ENCODE assay signal across 9 cellular contexts in genomic region chr16:28309811-28310311, GRCh38. TPM values are rescaled to one million over a fixed set of nuclear protein-coding genes. Genes with fewer than 3 reads are reported as not detected.
DNase-seq lines count a peak whose midpoint lies in the region; ATAC-seq and TF ChIP-seq lines count a peak whose summit lies in the region.
"Had no signal": no experiment of that assay in that cellular context is flagged by ENCODE, and none has a peak within 500 bp of the region (broad histone marks: within the 10 kb centered on the region; RNA-seq: fewer than 3 reads in every experiment).

No MANE protein-coding gene starts in this region.

- H3K27me3 Mint-ChIP-seq in T-helper 1 cell treated with Interleukin-12 subunit alpha and Interleukin-12 subunit beta and Interleukin-4 antibody, amounts not matched to agents 30 μg/mL and 1 μg/mL, for 36 hours (ENCODE audit: low read depth), result no peaks in the 10 kb centered on the region
- no peaks in the 10 kb centered on the region for H3K27me3 Mint-ChIP-seq in activated T-cell treated with anti-CD3 and anti-CD28 coated beads, Interleukin-2, amount 50 U/mL, for 4 hours (ENCODE audit: low read depth)
- H3K27me3 Mint-ChIP-seq in naive B cell, result no peaks in the 10 kb centered on the region
- peaks cover 4 to 5% of the 10 kb centered on the region in 2 donors for H3K27me3 Mint-ChIP-seq in stimulated activated naive B cell treated with anti-CD40 and anti-IgM and Interleukin-4, amounts not matched to agents 10 μg/mL and 1 μg/mL and 100 μg/mL, for 72 hours

- H3K4me3 Mint-ChIP-seq in T-helper 1 cell treated with Interleukin-12 subunit alpha and Interleukin-12 subunit beta and Interleukin-4 antibody, amounts not matched to agents 30 μg/mL and 1 μg/mL, for 36 hours, result peak overlapping the region; percentile 6
- peak overlapping the region; percentile 58 for H3K4me3 Mint-ChIP-seq in activated T-cell treated with anti-CD3 and anti-CD28 coated beads, Interleukin-2, amount 50 U/mL, for 4 hours
- peak overlapping the region in 6 of 8 donors; percentile 10 to 77 (median 34) for H3K4me3 Mint-ChIP-seq in naive B cell
- H3K4me3 Mint-ChIP-seq in stimulated activated naive B cell treated with anti-CD40 and anti-IgM and Interleukin-4, amounts not matched to agents 10 μg/mL and 1 μg/mL and 100 μg/mL, for 72 hours, result no peak overlapping the region

- H3K4me1 ChIP-seq in ascending aorta, result no peaks in the 10 kb centered on the region

- ATAC-seq in activated T-cell treated with anti-CD3 and anti-CD28 coated beads, Interleukin-2, amount 50 U/mL, for 4 hours, result peak; percentile 88 to 91
- ATAC-seq in naive B cell (ENCODE audit: low read depth in 2 of 2), result peak; percentile 88 to 89
- ATAC-seq in stimulated activated naive B cell treated with anti-CD40 and anti-IgM and Interleukin-4, amounts not matched to agents 10 μg/mL and 1 μg/mL and 100 μg/mL, for 72 hours (replicated peaks), result peak; percentile 78 to 81
- no peak for ATAC-seq in GM21526 (IDR thresholded peaks at IDR 0.05; ENCODE audit: low FRiP score, unreplicated experiment)

- DNase-seq in activated T-cell treated with anti-CD3 and anti-CD28 coated beads, Interleukin-2, amount 50 U/mL, for 4 hours, result peak; percentile 80
- DNase-seq in naive B cell, result peak; percentile 57
- DNase-seq in stimulated activated naive B cell treated with anti-CD40 and anti-IgM and Interleukin-4, amounts not matched to agents 10 μg/mL and 1 μg/mL and 100 μg/mL, for 72 hours, result peak; percentile 43
- DNase-seq in DMS114 treated with DMSO at 0.1 percent for 48 hours (lab: John Stamatoyannopoulos, UW; ENCODE audit: unreplicated experiment), result no peak
- DNase-seq in epidermal melanocyte (ENCODE audit: insufficient read length, low spot score), result no peak
- DNase-seq in ascending aorta (ENCODE audit: low spot score in 2 of 2), result no peak
- DNase-seq: NCI-H187 treated with DMSO at 0.1 percent for 48 hours had no signal

- no peak overlapping the region for H3K4me3 ChIP-seq in ascending aorta

- intact Hi-C loops in ascending aorta (cut with DNase I), result no loop called here

- H3K27ac Mint-ChIP-seq in T-helper 1 cell treated with Interleukin-12 subunit alpha and Interleukin-12 subunit beta and Interleukin-4 antibody, amounts not matched to agents 30 μg/mL and 1 μg/mL, for 36 hours, result peak overlapping the region; percentile 76
- H3K27ac Mint-ChIP-seq in naive B cell, result peak overlapping the region in 5 of 6 donors; percentile 11 to 77 (median 56)
- no peak overlapping the region for H3K27ac Mint-ChIP-seq in stimulated activated naive B cell treated with anti-CD40 and anti-IgM and Interleukin-4, amounts not matched to agents 10 μg/mL and 1 μg/mL and 100 μg/mL, for 72 hours

- no peaks in the 10 kb centered on the region for H3K9me3 ChIP-seq in ascending aorta

- no peaks in the 10 kb centered on the region for H3K27me3 ChIP-seq in ascending aorta

- H3K36me3 Mint-ChIP-seq in T-helper 1 cell treated with Interleukin-12 subunit alpha and Interleukin-12 subunit beta and Interleukin-4 antibody, amounts not matched to agents 30 μg/mL and 1 μg/mL, for 36 hours (ENCODE audit: low read depth), result peaks cover 6% of the 10 kb centered on the region
- H3K36me3 Mint-ChIP-seq in activated T-cell treated with anti-CD3 and anti-CD28 coated beads, Interleukin-2, amount 50 U/mL, for 4 hours (ENCODE audit: insufficient read depth), result peaks cover 3% of the 10 kb centered on the region
- H3K36me3 Mint-ChIP-seq in naive B cell, result no peaks in the 10 kb centered on the region
- H3K36me3 Mint-ChIP-seq in stimulated activated naive B cell treated with anti-CD40 and anti-IgM and Interleukin-4, amounts not matched to agents 10 μg/mL and 1 μg/mL and 100 μg/mL, for 72 hours, result no peaks in the 10 kb centered on the region

- H3K36me3 ChIP-seq in ascending aorta, result no peaks in the 10 kb centered on the region

- no peak for TF ChIP-seq CTCF in ascending aorta (IDR thresholded peaks at IDR 0.05)

- H3K27ac ChIP-seq in ascending aorta, result no peak overlapping the region

- peaks cover 25% of the 10 kb centered on the region for H3K4me1 Mint-ChIP-seq in T-helper 1 cell treated with Interleukin-12 subunit alpha and Interleukin-12 subunit beta and Interleukin-4 antibody, amounts not matched to agents 30 μg/mL and 1 μg/mL, for 36 hours (ENCODE audit: low read depth)
- peaks cover 60% of the 10 kb centered on the region for H3K4me1 Mint-ChIP-seq in activated T-cell treated with anti-CD3 and anti-CD28 coated beads, Interleukin-2, amount 50 U/mL, for 4 hours (ENCODE audit: low read depth)
- H3K4me1 Mint-ChIP-seq in naive B cell, result peaks cover 4 to 19% (median 5%) of the 10 kb centered on the region in 3 donors
- peaks cover 5 to 7% of the 10 kb centered on the region in 2 donors for H3K4me1 Mint-ChIP-seq in stimulated activated naive B cell treated with anti-CD40 and anti-IgM and Interleukin-4, amounts not matched to agents 10 μg/mL and 1 μg/mL and 100 μg/mL, for 72 hours

- H3K9me3 Mint-ChIP-seq in T-helper 1 cell treated with Interleukin-12 subunit alpha and Interleukin-12 subunit beta and Interleukin-4 antibody, amounts not matched to agents 30 μg/mL and 1 μg/mL, for 36 hours, result peaks cover 4% of the 10 kb centered on the region
- H3K9me3 Mint-ChIP-seq in activated T-cell treated with anti-CD3 and anti-CD28 coated beads, Interleukin-2, amount 50 U/mL, for 4 hours, result no peaks in the 10 kb centered on the region
- H3K9me3 Mint-ChIP-seq in naive B cell, result peaks cover 0 to 3% (median 0%) of the 10 kb centered on the region in 7 donors
- peaks cover 0 to 1% of the 10 kb centered on the region in 2 donors for H3K9me3 Mint-ChIP-seq in stimulated activated naive B cell treated with anti-CD40 and anti-IgM and Interleukin-4, amounts not matched to agents 10 μg/mL and 1 μg/mL and 100 μg/mL, for 72 hours

RNA-seq across cellular contexts. Expression of gene SBK1, which starts 17.5 kb away (rescaled TPM):
- total RNA-seq in activated T-cell treated with anti-CD3 and anti-CD28 coated beads, Interleukin-2, amount 50 U/mL, for 4 hours, result 1 to 10 TPM; 1.4 to 1.5 (median 1.5) TPM
- polyA plus RNA-seq in naive B cell (ENCODE audit: low read depth in 6 of 6), result under 1 TPM; 0.19 to 0.76 (median 0.41) TPM
- not detected for total RNA-seq in ascending aorta

RNA-seq across cellular contexts. Expression of gene NPIPB6, which starts 53.4 kb away (rescaled TPM):
- 1 to 10 TPM in 1 of 3 donors, under 1 TPM in 1, not detected in 1; 0.81 to 1.4 TPM for total RNA-seq in activated T-cell treated with anti-CD3 and anti-CD28 coated beads, Interleukin-2, amount 50 U/mL, for 4 hours
- polyA plus RNA-seq in naive B cell (ENCODE audit: low read depth in 6 of 6), result under 1 TPM in 3 of 6 donors, not detected in 3; 0.17 to 0.48 (median 0.34) TPM
- total RNA-seq in ascending aorta, result 1.7 TPM

Comparison
In these comparisons a context has a peak if more than half of its experiments do, and no peak if none do; other contexts are left out.
1. H3K4me3 Mint-ChIP-seq: peak in T-helper 1 cell treated with Interleukin-12 subunit alpha and Interleukin-12 subunit beta and Interleukin-4 antibody, amounts not matched to agents 30 μg/mL and 1 μg/mL, for 36 hours (single experiment), activated T-cell treated with anti-CD3 and anti-CD28 coated beads, Interleukin-2, amount 50 U/mL, for 4 hours (single experiment) and naive B cell (6 of 8); none in stimulated activated naive B cell treated with anti-CD40 and anti-IgM and Interleukin-4, amounts not matched to agents 10 μg/mL and 1 μg/mL and 100 μg/mL, for 72 hours (0 of 2).
2. DNase-seq: peak in activated T-cell treated with anti-CD3 and anti-CD28 coated beads, Interleukin-2, amount 50 U/mL, for 4 hours (single experiment), naive B cell (single experiment) and stimulated activated naive B cell treated with anti-CD40 and anti-IgM and Interleukin-4, amounts not matched to agents 10 μg/mL and 1 μg/mL and 100 μg/mL, for 72 hours (single experiment); none in DMS114 treated with DMSO at 0.1 percent for 48 hours (single experiment), epidermal melanocyte (single experiment) and ascending aorta (0 of 2).